Comparison of ENCODE assay signal across 8 cellular contexts in genomic region chr7:39732837-39733804, GRCh38.
DNase-seq lines count a peak whose midpoint lies in the region; ATAC-seq and TF ChIP-seq lines count a peak whose summit lies in the region.

No MANE protein-coding gene starts in this region.

- H3K4me3 ChIP-seq in BJ (ENCODE audit: low read depth, low read length) (peak overlapping the region; percentile 52), coronary artery (peak overlapping the region; percentile 72)

- H3K4me3 Mint-ChIP-seq in activated CD4-positive, alpha-beta T cell treated with anti-CD3 and anti-CD28 coated beads, Interleukin-2, amount 10 ng/mL, durations not matched to agents 24 days and 14 days: peak overlapping the region; percentile 90

- intact Hi-C loops in activated CD4-positive, alpha-beta T cell treated with anti-CD3 and anti-CD28 coated beads, Interleukin-2, amount 10 ng/mL, durations not matched to agents 24 days and 14 days (cut with micrococcal nuclease): loop anchor here (1.0 to 10.0 kb wide), 7 partner anchors 46 to 828 kb away; partner anchors contain the start of genes MPLKIP, RALA and VPS41

- TF ChIP-seq CTCF in BJ (IDR thresholded peaks at IDR 0.05; ENCODE audit: insufficient read depth, low read depth, low read length) (no peak), coronary artery (IDR thresholded peaks at IDR 0.05) (no peak)

- H3K36me3 ChIP-seq in BJ (ENCODE audit: control insufficient read depth, insufficient read depth, low read length): no peaks in the 10 kb centered on the region

- POLR2A ChIA-PET in BJ (lab: Charles Lee): interaction anchor here (0.6 kb wide), 1 partner anchor 110 kb away, joined by 3 read pairs; the partner anchor contains the start of gene RALA

- peaks cover 30% of the 10 kb centered on the region for H3K4me1 Mint-ChIP-seq in activated CD4-positive, alpha-beta T cell treated with anti-CD3 and anti-CD28 coated beads, Interleukin-2, amount 10 ng/mL, durations not matched to agents 24 days and 14 days

- peaks cover 2% of the 10 kb centered on the region for H3K36me3 Mint-ChIP-seq in activated CD4-positive, alpha-beta T cell treated with anti-CD3 and anti-CD28 coated beads, Interleukin-2, amount 10 ng/mL, durations not matched to agents 24 days and 14 days (ENCODE audit: low read depth)

- H3K9me3 Mint-ChIP-seq in activated CD4-positive, alpha-beta T cell treated with anti-CD3 and anti-CD28 coated beads, Interleukin-2, amount 10 ng/mL, durations not matched to agents 24 days and 14 days: peaks cover 3% of the 10 kb centered on the region

- peak overlapping the region; percentile 92 for H3K27ac Mint-ChIP-seq in activated CD4-positive, alpha-beta T cell treated with anti-CD3 and anti-CD28 coated beads, Interleukin-2, amount 10 ng/mL, durations not matched to agents 24 days and 14 days

- DNase-seq in BJ (ENCODE audit: low read depth) (peak; percentile 87), NCI-H524 treated with DMSO at 0.1 percent for 48 hours (lab: John Stamatoyannopoulos, UW) (peak; percentile 76), coronary artery (ENCODE audit: low spot score) (peak; percentile 95), left kidney (ENCODE audit: low read depth, low spot score) (peak; percentile 98)
- DNase-seq in activated CD4-positive, alpha-beta T cell treated with anti-CD3 and anti-CD28 coated beads, Interleukin-2, amount 10 ng/mL, durations not matched to agents 24 days and 14 days: peak; percentile 99
- peak; percentile 100 for DNase-seq in stimulated activated CD4-positive, alpha-beta T cell treated with anti-CD3 and anti-CD28 coated beads, Interleukin-1b, Interleukin-23, amount 100 ng/mL, for 48 hours

- peaks cover 5% of the 10 kb centered on the region for H3K27me3 Mint-ChIP-seq in activated CD4-positive, alpha-beta T cell treated with anti-CD3 and anti-CD28 coated beads, Interleukin-2, amount 10 ng/mL, durations not matched to agents 24 days and 14 days

- peak; percentile 94 for ATAC-seq in GM19324 (IDR thresholded peaks at IDR 0.05; ENCODE audit: low FRiP score, unreplicated experiment)
- peak; percentile 93 for ATAC-seq in HG03460 (IDR thresholded peaks at IDR 0.05; ENCODE audit: unreplicated experiment)

- CTCF ChIA-PET in BJ (lab: Yijun Ruan, JAX): interaction anchor here (0.7 to 6.2 kb wide), 7 partner anchors 12 to 204 kb away, joined by 3 to 37 read pairs (median 4); no protein-coding TSS in a partner anchor

- peak overlapping the region; percentile 64 to 85 for H3K27ac ChIP-seq in coronary artery

- H3K27me3 ChIP-seq in BJ (ENCODE audit: control insufficient read depth, insufficient read depth, low read length): no peaks in the 10 kb centered on the region

Comparison
In these comparisons a context has a peak if more than half of its experiments do, and no peak if none do; other contexts are left out.
1. Peak in every context shown above with its lines: DNase-seq, ATAC-seq, H3K4me3 ChIP-seq and H3K27ac ChIP-seq.